ENCODE assay signal across 11 cellular contexts in genomic region chr1:226630592-226630991, GRCh38.
"Had no signal": no experiment of that assay in that cellular context is flagged by ENCODE, and none has a peak within 500 bp of the region (broad histone marks: within the 10 kb centered on the region; RNA-seq: fewer than 3 reads in every experiment).

No MANE protein-coding gene starts in this region.

- DNase-seq: amniotic stem cell; body of pancreas; central memory CD4-positive, alpha-beta T cell; dermis blood vessel endothelial cell; erythroblast; SIG-M5; T-helper 9 cell had no signal

- H3K4me1 Mint-ChIP-seq: endodermal cell had no signal

- H3K4me3 ChIP-seq: body of pancreas, skin epidermis, suprapubic skin had no signal

- H3K4me3 Mint-ChIP-seq: endodermal cell had no signal

- H3K9me3 ChIP-seq: body of pancreas, suprapubic skin had no signal

- H3K27me3 ChIP-seq: body of pancreas, suprapubic skin had no signal

- H3K27ac ChIP-seq: body of pancreas, skin epidermis, suprapubic skin, VCaP had no signal

- ATAC-seq: body of pancreas had no signal

- H3K27ac Mint-ChIP-seq: endodermal cell had no signal
